In genomic region chr2:161160226-161161073, GRCh38 we compare ENCODE assay signal across 8 cellular contexts. TPM values are rescaled to one million over a fixed set of nuclear protein-coding genes. Genes with fewer than 3 reads are reported as not detected.
A peak's percentile ranks its signal among the peaks of the same experiment; 100 is the strongest.
DNase-seq lines count a peak whose midpoint lies in the region; ATAC-seq and TF ChIP-seq lines count a peak whose summit lies in the region.

A gene with protein sequence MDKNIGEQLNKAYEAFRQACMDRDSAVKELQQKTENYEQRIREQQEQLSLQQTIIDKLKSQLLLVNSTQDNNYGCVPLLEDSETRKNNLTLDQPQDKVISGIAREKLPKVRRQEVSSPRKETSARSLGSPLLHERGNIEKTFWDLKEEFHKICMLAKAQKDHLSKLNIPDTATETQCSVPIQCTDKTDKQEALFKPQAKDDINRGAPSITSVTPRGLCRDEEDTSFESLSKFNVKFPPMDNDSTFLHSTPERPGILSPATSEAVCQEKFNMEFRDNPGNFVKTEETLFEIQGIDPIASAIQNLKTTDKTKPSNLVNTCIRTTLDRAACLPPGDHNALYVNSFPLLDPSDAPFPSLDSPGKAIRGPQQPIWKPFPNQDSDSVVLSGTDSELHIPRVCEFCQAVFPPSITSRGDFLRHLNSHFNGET (plus strand): TSS chr2:161160428. CDS start chr2:161179663, 19,235 bp downstream.

- H3K9me3 ChIP-seq in left ventricle myocardium inferior (replicated peaks) (no peaks in the 10 kb centered on the region), prostate gland (no peaks in the 10 kb centered on the region)

- H3K4me3 ChIP-seq in left ventricle myocardium inferior (peak within 1 kb of the TSS; percentile 92), prostate gland (peak within 1 kb of the TSS; percentile 62 to 82), urinary bladder (ENCODE audit: low read depth, low read length) (peak within 1 kb of the TSS; percentile 49)

- peak within 1 kb of the TSS; percentile 95 for H3K27ac ChIP-seq in left ventricle myocardium inferior (replicated peaks)
- peak within 1 kb of the TSS; percentile 84 to 85 for H3K27ac ChIP-seq in prostate gland
- peak within 1 kb of the TSS; percentile 85 for H3K27ac ChIP-seq in urinary bladder (ENCODE audit: low read depth)

- DNase-seq in GM13976 (ENCODE audit: low spot score) (peak; percentile 94), NCI-H1694 (lab: John Stamatoyannopoulos, UW) (peak; percentile 91), amniotic stem cell (lab: John Stamatoyannopoulos, UW) (peak; percentile 87), left ventricle myocardium inferior (peak; percentile 90), prostate gland (ENCODE audit: low spot score) (peak; percentile 83)

- peak within 1 kb of the TSS; percentile 95 for H3K4me3 Mint-ChIP-seq in T-helper 1 cell treated with Interleukin-12 subunit alpha and Interleukin-12 subunit beta and Interleukin-4 antibody, amounts not matched to agents 30 μg/mL and 1 μg/mL, for 36 hours

- intact Hi-C loops in left ventricle myocardium inferior (cut with micrococcal nuclease), result no loop called here
- intact Hi-C loops in prostate gland (cut with DNase I), result no loop called here

- no peaks in the 10 kb centered on the region for H3K27me3 Mint-ChIP-seq in T-helper 1 cell treated with Interleukin-12 subunit alpha and Interleukin-12 subunit beta and Interleukin-4 antibody, amounts not matched to agents 30 μg/mL and 1 μg/mL, for 36 hours (ENCODE audit: low read depth)

- peaks cover 62% of the 10 kb centered on the region for H3K4me1 Mint-ChIP-seq in T-helper 1 cell treated with Interleukin-12 subunit alpha and Interleukin-12 subunit beta and Interleukin-4 antibody, amounts not matched to agents 30 μg/mL and 1 μg/mL, for 36 hours (ENCODE audit: low read depth)

- peaks cover 58% of the 10 kb centered on the region for H3K36me3 Mint-ChIP-seq in T-helper 1 cell treated with Interleukin-12 subunit alpha and Interleukin-12 subunit beta and Interleukin-4 antibody, amounts not matched to agents 30 μg/mL and 1 μg/mL, for 36 hours (ENCODE audit: low read depth)

- in situ Hi-C loops in GM13976 (cut with MboI; ENCODE audit: low sequenced_read_pairs, unreplicated experiment), result no loop called here

- H3K27me3 ChIP-seq in left ventricle myocardium inferior (ENCODE audit: low read depth), result no peaks in the 10 kb centered on the region
- no peaks in the 10 kb centered on the region for H3K27me3 ChIP-seq in prostate gland (replicated peaks; ENCODE audit: insufficient read depth)

- H3K36me3 ChIP-seq in left ventricle myocardium inferior, result peaks cover 12% of the 10 kb centered on the region
- no peaks in the 10 kb centered on the region for H3K36me3 ChIP-seq in prostate gland
- H3K36me3 ChIP-seq in urinary bladder (ENCODE audit: insufficient read depth), result peaks cover 2% of the 10 kb centered on the region

- peak within 1 kb of the TSS; percentile 96 for H3K27ac Mint-ChIP-seq in T-helper 1 cell treated with Interleukin-12 subunit alpha and Interleukin-12 subunit beta and Interleukin-4 antibody, amounts not matched to agents 30 μg/mL and 1 μg/mL, for 36 hours

- TF ChIP-seq POLR2A in prostate gland (IDR thresholded peaks at IDR 0.05), result peak; percentile 90

- TF ChIP-seq CTCF in GM13976 (IDR thresholded peaks at IDR 0.05; ENCODE audit: borderline replicate concordance, control extremely low read depth, extremely low read depth, insufficient read depth, missing control alignments), result no peak
- TF ChIP-seq CTCF in left ventricle myocardium inferior (IDR thresholded peaks at IDR 0.05; ENCODE audit: borderline replicate concordance), result no peak
- TF ChIP-seq CTCF in prostate gland (IDR thresholded peaks at IDR 0.05), result no peak

- no peaks in the 10 kb centered on the region for H3K9me3 Mint-ChIP-seq in T-helper 1 cell treated with Interleukin-12 subunit alpha and Interleukin-12 subunit beta and Interleukin-4 antibody, amounts not matched to agents 30 μg/mL and 1 μg/mL, for 36 hours

- peaks cover 56% of the 10 kb centered on the region for H3K4me1 ChIP-seq in left ventricle myocardium inferior
- H3K4me1 ChIP-seq in prostate gland (replicated peaks), result no peaks in the 10 kb centered on the region
- H3K4me1 ChIP-seq in urinary bladder (ENCODE audit: insufficient read depth), result no peaks in the 10 kb centered on the region

- under 1% methylated on average over 49 of the region's 50 CpGs for WGBS in prostate gland
- under 1% methylated on average over 50 of the region's 50 CpGs for WGBS in urinary bladder

- ATAC-seq in HG02852 (IDR thresholded peaks at IDR 0.05; ENCODE audit: unreplicated experiment), result peak; percentile 86

RNA-seq across cellular contexts. Expression of the gene that starts here (rescaled TPM):
- total RNA-seq in left ventricle myocardium inferior, result 27.8 TPM
- 10 to 100 TPM; 50.4 to 51.0 TPM for total RNA-seq in prostate gland
- 110 TPM for total RNA-seq in urinary bladder
- polyA plus RNA-seq in urinary bladder, result 40.8 TPM

Comparison
In these comparisons a context has a peak if more than half of its experiments do, and no peak if none do; other contexts are left out.
1. Peak in every context shown above with its lines: DNase-seq, ATAC-seq, H3K4me3 ChIP-seq and H3K27ac ChIP-seq.